Comparison of ENCODE assay signal across 12 cellular contexts in genomic region chr1:12439083-12439482, GRCh38.
DNase-seq lines count a peak whose midpoint lies in the region; ATAC-seq and TF ChIP-seq lines count a peak whose summit lies in the region.
"Had no signal": no experiment of that assay in that cellular context is flagged by ENCODE, and none has a peak within 500 bp of the region (broad histone marks: within the 10 kb centered on the region; RNA-seq: fewer than 3 reads in every experiment).

No MANE protein-coding gene starts in this region.

- H3K4me1 Mint-ChIP-seq in activated CD8-positive, alpha-beta T cell treated with anti-CD3 and anti-CD28 coated beads, Interleukin-2, amount 10 ng/mL, durations not matched to agents 7 days and 5 days (ENCODE audit: low read depth) = peaks cover 89% of the 10 kb centered on the region
- H3K4me1 Mint-ChIP-seq in mesothelial cell of epicardium = peaks cover 57% of the 10 kb centered on the region

- peak in 3 of 4 donors; percentile 21 to 46 (median 24) for ATAC-seq in heart left ventricle
- no peak for ATAC-seq in activated CD8-positive, alpha-beta T cell treated with anti-CD3 and anti-CD28 coated beads, Interleukin-2, amount 10 ng/mL, durations not matched to agents 7 days and 5 days

- 52 to 70% (median 65%) methylated on average over 5 of the region's 5 CpGs for WGBS in heart left ventricle, 4 donors

- H3K36me3 Mint-ChIP-seq in activated CD8-positive, alpha-beta T cell treated with anti-CD3 and anti-CD28 coated beads, Interleukin-2, amount 10 ng/mL, durations not matched to agents 7 days and 5 days (ENCODE audit: low read depth) = peaks cover 52% of the 10 kb centered on the region
- H3K36me3 Mint-ChIP-seq in mesothelial cell of epicardium = peaks cover 49% of the 10 kb centered on the region

- DNase-seq in heart left ventricle (no peak), right atrium auricular region (ENCODE audit: low spot score) (no peak), mesothelial cell of epicardium (ENCODE audit: low spot score in 2 of 2, unreplicated experiment in 2 of 2) (no peak), COLO829 (ENCODE audit: low spot score) (no peak), NCI-H1092 treated with DMSO at 0.1 percent for 48 hours (lab: John Stamatoyannopoulos, UW) (no peak), NCI-H1105 treated with DMSO at 0.1 percent for 48 hours (lab: John Stamatoyannopoulos, UW) (no peak), iPS-NIHi7 (ENCODE audit: extremely low spot score) (no peak)
- DNase-seq in activated CD8-positive, alpha-beta T cell treated with anti-CD3 and anti-CD28 coated beads, Interleukin-2, amount 10 ng/mL, durations not matched to agents 7 days and 5 days = no peak
- DNase-seq: AML-193, NCI-H345 had no signal

- no peaks in the 10 kb centered on the region for H3K27me3 ChIP-seq in heart left ventricle
- H3K27me3 ChIP-seq in right atrium auricular region = no peaks in the 10 kb centered on the region

- no peak overlapping the region for H3K4me3 ChIP-seq in heart left ventricle
- no peak overlapping the region for H3K4me3 ChIP-seq in right atrium auricular region
- H3K4me3 ChIP-seq: SK-N-MC, skin epidermis had no signal

- H3K27me3 Mint-ChIP-seq in activated CD8-positive, alpha-beta T cell treated with anti-CD3 and anti-CD28 coated beads, Interleukin-2, amount 10 ng/mL, durations not matched to agents 7 days and 5 days (ENCODE audit: low read depth) = no peaks in the 10 kb centered on the region
- H3K27me3 Mint-ChIP-seq in mesothelial cell of epicardium (ENCODE audit: low read depth) = no peaks in the 10 kb centered on the region

- no peaks in the 10 kb centered on the region for H3K9me3 ChIP-seq in heart left ventricle
- no peaks in the 10 kb centered on the region for H3K9me3 ChIP-seq in right atrium auricular region

- POLR2A ChIA-PET in activated CD8-positive, alpha-beta T cell treated with anti-CD3 and anti-CD28 coated beads, Interleukin-2, amount 10 ng/mL, durations not matched to agents 7 days and 5 days (lab: Charles Lee) = interaction anchor here (0.5 to 5.3 kb wide), 14 partner anchors 10 to 531 kb away, joined by 3 to 55 read pairs (median 5); partner anchors contain the start of gene DHRS3

- TF ChIP-seq CTCF in heart left ventricle (IDR thresholded peaks at IDR 0.05) (no peak), right atrium auricular region (IDR thresholded peaks at IDR 0.05) (no peak), mesothelial cell of epicardium (IDR thresholded peaks at IDR 0.05; ENCODE audit: unreplicated experiment) (no peak)

- CTCF ChIA-PET in activated CD8-positive, alpha-beta T cell treated with anti-CD3 and anti-CD28 coated beads, Interleukin-2, amount 10 ng/mL, durations not matched to agents 7 days and 5 days (lab: Charles Lee) = interaction anchor here (1.0 to 9.6 kb wide), 10 partner anchors 11 to 314 kb away, joined by 3 to 108 read pairs (median 5); no protein-coding TSS in a partner anchor

- peak overlapping the region; percentile 37 for H3K4me3 Mint-ChIP-seq in activated CD8-positive, alpha-beta T cell treated with anti-CD3 and anti-CD28 coated beads, Interleukin-2, amount 10 ng/mL, durations not matched to agents 7 days and 5 days
- no peak overlapping the region for H3K4me3 Mint-ChIP-seq in mesothelial cell of epicardium

- H3K36me3 ChIP-seq in heart left ventricle (peaks cover 0 to 55% (median 8%) of the 10 kb centered on the region in 9 donors), right atrium auricular region (no peaks in the 10 kb centered on the region)

- peaks cover 5 to 58% (median 28%) of the 10 kb centered on the region in 12 donors for H3K4me1 ChIP-seq in heart left ventricle
- peaks cover 0 to 31% of the 10 kb centered on the region in 2 donors for H3K4me1 ChIP-seq in right atrium auricular region

- intact Hi-C loops in heart left ventricle (cut with DNase I) = loop anchor here in 4 of 10 donors (5.0 to 10.0 kb wide), 3 partner anchors 38 to 178 kb away; partner anchors contain the start of gene DHRS3 (in 2 of the 4)

- TF ChIP-seq POLR2A in heart left ventricle (IDR thresholded peaks at IDR 0.05) = no peak

- peak overlapping the region in 5 of 12 donors; percentile 3 to 77 (median 16) for H3K27ac ChIP-seq in heart left ventricle
- no peak overlapping the region for H3K27ac ChIP-seq in right atrium auricular region
- H3K27ac ChIP-seq: SK-N-MC had no signal

- H3K9me3 Mint-ChIP-seq in activated CD8-positive, alpha-beta T cell treated with anti-CD3 and anti-CD28 coated beads, Interleukin-2, amount 10 ng/mL, durations not matched to agents 7 days and 5 days (ENCODE audit: insufficient read depth) = peaks cover 6% of the 10 kb centered on the region
- H3K9me3 Mint-ChIP-seq in mesothelial cell of epicardium = peaks cover 20% of the 10 kb centered on the region

- peak overlapping the region; percentile 89 for H3K27ac Mint-ChIP-seq in activated CD8-positive, alpha-beta T cell treated with anti-CD3 and anti-CD28 coated beads, Interleukin-2, amount 10 ng/mL, durations not matched to agents 7 days and 5 days
- H3K27ac Mint-ChIP-seq in mesothelial cell of epicardium = peak overlapping the region; percentile 82
